Comparison of ENCODE assay signal across 11 cellular contexts in the genomic region with DNA sequence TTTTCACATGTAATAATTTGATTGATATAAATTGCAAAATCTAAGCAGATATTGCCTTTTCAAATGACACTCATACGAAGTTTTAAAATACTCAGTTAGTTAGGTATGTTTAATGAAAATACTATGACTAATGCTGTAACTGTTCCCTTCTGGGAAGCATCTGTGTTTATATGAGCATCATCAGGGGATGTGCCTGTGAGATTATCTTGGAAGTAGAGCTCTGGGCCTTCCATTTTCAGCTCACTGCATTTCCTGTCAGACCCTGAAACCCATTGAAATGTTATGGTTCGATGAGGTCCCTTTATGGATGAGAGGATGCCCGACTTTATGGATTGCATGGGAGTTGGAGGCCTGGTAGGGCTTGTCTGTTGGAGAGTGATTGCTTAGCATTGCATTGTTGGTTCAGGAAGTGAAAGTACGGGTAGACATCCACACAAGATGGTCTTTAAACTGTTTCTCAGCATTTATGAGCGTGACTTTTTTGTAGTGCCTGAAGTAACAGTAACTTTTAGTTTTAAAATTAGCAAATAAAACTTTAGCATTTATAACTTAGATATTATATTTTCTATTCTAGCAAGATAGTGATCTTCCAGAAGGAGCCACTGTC. TPM values are rescaled to one million over a fixed set of nuclear protein-coding genes. Genes with fewer than 3 reads are reported as not detected.
DNase-seq lines count a peak whose midpoint lies in the region; ATAC-seq, FAIRE-seq and TF ChIP-seq lines count a peak whose summit lies in the region.
"Had no signal": no experiment of that assay in that cellular context is flagged by ENCODE, and none has a peak within 500 bp of the region (broad histone marks: within the 10 kb centered on the region; RNA-seq: fewer than 3 reads in every experiment).

No MANE protein-coding gene starts in this region.

- POLR2A ChIA-PET in MCF 10A (lab: Yijun Ruan, JAX): interaction anchor here (0.5 to 0.6 kb wide), 2 partner anchors 29 to 71 kb away, joined by 3 read pairs; a partner anchor contains a TSS

- no peak for ATAC-seq in stimulated activated effector memory CD8-positive, alpha-beta T cell treated with anti-CD3 and anti-CD28 coated beads, Interleukin-12 subunit alpha, Interleukin-12 subunit beta, amount 100 ng/mL, for 72 hours

- H3K9ac ChIP-seq in kidney (ENCODE audit: low read length in 2 of 2): no peak overlapping the region

- no peaks in the 10 kb centered on the region for H3K4me1 Mint-ChIP-seq in MCF 10A (ENCODE audit: insufficient read depth, unreplicated experiment)
- peaks cover 34% of the 10 kb centered on the region for H3K4me1 Mint-ChIP-seq in stimulated activated effector memory CD8-positive, alpha-beta T cell treated with anti-CD3 and anti-CD28 coated beads, Interleukin-12 subunit alpha, Interleukin-12 subunit beta, amount 100 ng/mL, for 72 hours

- H3K4me3 ChIP-seq in breast epithelium (no peak overlapping the region), kidney (ENCODE audit: low read length in 2 of 2) (no peak overlapping the region)

- TF ChIP-seq POLR2A in breast epithelium (IDR thresholded peaks at IDR 0.05): no peak

- H3K9me3 ChIP-seq in breast epithelium: no peaks in the 10 kb centered on the region
- H3K9me3 ChIP-seq in kidney (ENCODE audit: control insufficient read depth in 1 of 2, low read length in 2 of 2): no peaks in the 10 kb centered on the region

- no peaks in the 10 kb centered on the region for H3K27me3 ChIP-seq in breast epithelium

- intact Hi-C loops in MCF 10A (cut with micrococcal nuclease) (no loop called here), breast epithelium (cut with DNase I; ENCODE audit: low total_unique reads) (no loop called here), kidney (cut with DNase I) (no loop called here)

- H3K27me3 Mint-ChIP-seq in MCF 10A (ENCODE audit: insufficient read depth, unreplicated experiment): no peaks in the 10 kb centered on the region

- FAIRE-seq in kidney (lab: Jason Lieb, UNC): no peak

- peaks cover 87% of the 10 kb centered on the region for H3K36me3 Mint-ChIP-seq in MCF 10A (ENCODE audit: insufficient read depth, unreplicated experiment)
- H3K36me3 Mint-ChIP-seq in stimulated activated effector memory CD8-positive, alpha-beta T cell treated with anti-CD3 and anti-CD28 coated beads, Interleukin-12 subunit alpha, Interleukin-12 subunit beta, amount 100 ng/mL, for 72 hours: peaks cover 99% of the 10 kb centered on the region

- no TSS peak for BruUV-seq in MCF 10A (replicated peaks; lab: Mats Ljungman, UMichigan)

- H3K36me3 ChIP-seq in breast epithelium: peaks cover 26% of the 10 kb centered on the region
- peaks cover 32 to 39% of the 10 kb centered on the region in 2 donors for H3K36me3 ChIP-seq in kidney (ENCODE audit: control insufficient read depth in 1 of 2, insufficient read depth in 2 of 2, low read length in 2 of 2)

- no peak overlapping the region for H3K27ac ChIP-seq in breast epithelium
- H3K27ac ChIP-seq in kidney (ENCODE audit: low read depth in 2 of 2, low read length in 2 of 2): no peak overlapping the region

- DNase-seq in MCF 10A (ENCODE audit: unreplicated experiment) (peak; percentile 18), breast epithelium (ENCODE audit: low spot score in 2 of 2) (no peak), amniotic epithelial cell (ENCODE audit: low read depth) (peak; percentile 83), glomerular visceral epithelial cell (ENCODE audit: extremely low spot score) (peak; percentile 81), HuH-7.5 (ENCODE audit: low spot score) (no peak), kidney (no peak), NCI-H2171 (lab: John Stamatoyannopoulos, UW) (no peak)
- no peak for DNase-seq in stimulated activated effector memory CD8-positive, alpha-beta T cell treated with anti-CD3 and anti-CD28 coated beads, Interleukin-12 subunit alpha, Interleukin-12 subunit beta, amount 100 ng/mL, for 72 hours (ENCODE audit: low spot score in 2 of 2)
- DNase-seq: C1 segment of cervical spinal cord, NCI-H2029 treated with DMSO at 0.1 percent for 48 hours, trophoblast cell had no signal

- TF ChIP-seq CTCF in MCF 10A (IDR thresholded peaks at IDR 0.05; ENCODE audit: unreplicated experiment) (no peak), breast epithelium (IDR thresholded peaks at IDR 0.05) (no peak), kidney (IDR thresholded peaks at IDR 0.05; ENCODE audit: borderline replicate concordance, extremely low read depth, insufficient read depth) (no peak)

- CTCF ChIA-PET in MCF 10A (lab: Yijun Ruan, JAX): interaction anchor here (1.3 kb wide), 1 partner anchor 11 kb away, joined by 3 read pairs; no protein-coding TSS in a partner anchor

- H3K9me3 Mint-ChIP-seq in MCF 10A (ENCODE audit: unreplicated experiment): no peaks in the 10 kb centered on the region
- no peaks in the 10 kb centered on the region for H3K9me3 Mint-ChIP-seq in stimulated activated effector memory CD8-positive, alpha-beta T cell treated with anti-CD3 and anti-CD28 coated beads, Interleukin-12 subunit alpha, Interleukin-12 subunit beta, amount 100 ng/mL, for 72 hours

- H3K4me3 Mint-ChIP-seq in MCF 10A (ENCODE audit: unreplicated experiment): no peak overlapping the region
- no peak overlapping the region for H3K4me3 Mint-ChIP-seq in stimulated activated effector memory CD8-positive, alpha-beta T cell treated with anti-CD3 and anti-CD28 coated beads, Interleukin-12 subunit alpha, Interleukin-12 subunit beta, amount 100 ng/mL, for 72 hours

- peak overlapping the region; percentile 2 for H3K27ac Mint-ChIP-seq in MCF 10A (ENCODE audit: low read depth, unreplicated experiment)
- peak overlapping the region; percentile 14 for H3K27ac Mint-ChIP-seq in stimulated activated effector memory CD8-positive, alpha-beta T cell treated with anti-CD3 and anti-CD28 coated beads, Interleukin-12 subunit alpha, Interleukin-12 subunit beta, amount 100 ng/mL, for 72 hours

- H3K4me1 ChIP-seq in breast epithelium (no peaks in the 10 kb centered on the region), kidney (ENCODE audit: control insufficient read depth in 1 of 2, insufficient read depth in 1 of 2, low read depth in 1 of 2, low read length in 2 of 2) (no peaks in the 10 kb centered on the region)

RNA-seq across cellular contexts. Expression of a gene that starts 28.7 kb away (rescaled TPM):
- 100 and 105 TPM in 2 replicates for total RNA-seq in MCF 10A (2022)
- total RNA-seq in breast epithelium: 100 to 1,000 TPM in 2 of 3 donors, 10 to 100 TPM in 1; 66.9 to 165 (median 139) TPM
- total RNA-seq in kidney: 74.0 TPM
- polyA plus RNA-seq in kidney (ENCODE audit: insufficient read depth, low read depth, low replicate concordance): 55.9 TPM

RNA-seq across cellular contexts. Expression of a gene that starts 28.9 kb away (rescaled TPM):
- total RNA-seq in MCF 10A (2022) (69.1 and 81.1 TPM in 2 replicates), breast epithelium (1 to 10 TPM; 5.2 to 9.7 (median 9.1) TPM), kidney (5.8 TPM)
- 1.1 TPM for polyA plus RNA-seq in kidney (ENCODE audit: insufficient read depth, low read depth, low replicate concordance)

RNA-seq across cellular contexts. Expression of a gene that starts 29.2 kb away (rescaled TPM):
- total RNA-seq in MCF 10A (2022) (49.7 and 53.5 TPM in 2 replicates), breast epithelium (100 to 1,000 TPM in 2 of 3 donors, 10 to 100 TPM in 1; 44.8 to 502 (median 235) TPM), kidney (44.7 TPM)
- 27.3 TPM for polyA plus RNA-seq in kidney (ENCODE audit: insufficient read depth, low read depth, low replicate concordance)

Comparison
In these comparisons a context has a peak if more than half of its experiments do, and no peak if none do; other contexts are left out.
1. DNase-seq: peak in MCF 10A (single experiment), amniotic epithelial cell (single experiment) and glomerular visceral epithelial cell (single experiment); none in breast epithelium (0 of 2), stimulated activated effector memory CD8-positive, alpha-beta T cell treated with anti-CD3 and anti-CD28 coated beads, Interleukin-12 subunit alpha, Interleukin-12 subunit beta, amount 100 ng/mL, for 72 hours (0 of 2), HuH-7.5 (single experiment), kidney (single experiment) and NCI-H2171 (single experiment).